Comparison of ENCODE assay signal across 8 cellular contexts in genomic region chr19:11422163-11423068, GRCh38. TPM values are rescaled to one million over a fixed set of nuclear protein-coding genes. Genes with fewer than 3 reads are reported as not detected.
DNase-seq lines count a peak whose midpoint lies in the region; ATAC-seq lines count a peak whose summit lies in the region.

No MANE protein-coding gene starts in this region.

- H3K9ac ChIP-seq in mesendoderm (ENCODE audit: low read length), result peak overlapping the region; percentile 32

- peaks cover 3% of the 10 kb centered on the region for H3K27me3 ChIP-seq in mesendoderm (ENCODE audit: insufficient read depth, low read length, poor library complexity)

- H2BK15ac ChIP-seq in mesendoderm (replicated peaks; ENCODE audit: low read depth), result no peak overlapping the region

- peak; percentile 91 for DNase-seq in HPDE6-E6E7 (ENCODE audit: extremely low spot score)
- DNase-seq in activated CD4-positive, alpha-beta T cell treated with anti-CD3 and anti-CD28 coated beads, Interleukin-2, amount 50 U/mL, for 1 hour, result peak; percentile 43
- peak; percentile 73 for DNase-seq in ecto neural progenitor cell (ENCODE audit: low spot score)
- peak; percentile 96 for DNase-seq in mesendoderm
- peak; percentile 64 to 73 for DNase-seq in stimulated activated CD8-positive, alpha-beta memory T cell treated with anti-CD3 and anti-CD28 coated beads, Interleukin-2, amount 100 ng/mL, for 48 hours (ENCODE audit: low read depth in 2 of 2)
- DNase-seq in NCI-H1105 treated with DMSO at 0.1 percent for 48 hours (lab: John Stamatoyannopoulos, UW), result no peak
- DNase-seq in D341Med (ENCODE audit: low spot score), result no peak

- no CpG with 5 or more reads among the region's 56 CpGs for WGBS in mesendoderm (ENCODE audit: extremely low coverage, insufficient coverage, low lambda C conversion rate)

- H3K4ac ChIP-seq in mesendoderm (ENCODE audit: low read depth, low read length), result no peak overlapping the region

- ATAC-seq in GM18868 (IDR thresholded peaks at IDR 0.05; ENCODE audit: unreplicated experiment), result peak; percentile 66

- no peak overlapping the region for H3K23ac ChIP-seq in mesendoderm (ENCODE audit: low read length)

- no peak overlapping the region for H4K8ac ChIP-seq in mesendoderm (ENCODE audit: low read depth, low read length)

- H2AK5ac ChIP-seq in mesendoderm (ENCODE audit: low read length), result no peak overlapping the region

- H2BK120ac ChIP-seq in mesendoderm (ENCODE audit: low read depth, low read length), result no peak overlapping the region

- peak overlapping the region; percentile 70 for H3K4me2 ChIP-seq in mesendoderm (ENCODE audit: low read length)

- no peaks in the 10 kb centered on the region for H3K36me3 ChIP-seq in mesendoderm (ENCODE audit: control insufficient read depth, insufficient read depth, low read length)

- no peak overlapping the region for H4K5ac ChIP-seq in mesendoderm (ENCODE audit: low read length)

- H3K18ac ChIP-seq in mesendoderm (ENCODE audit: low read length), result no peak overlapping the region

- no peak overlapping the region for H3K27ac ChIP-seq in mesendoderm (ENCODE audit: low read depth, low read length)

- peak overlapping the region; percentile 40 for H3K56ac ChIP-seq in mesendoderm (ENCODE audit: low read length)

- no peak overlapping the region for H2BK5ac ChIP-seq in mesendoderm (ENCODE audit: low read length)

- peak overlapping the region; percentile 38 for H3K4me3 ChIP-seq in mesendoderm (ENCODE audit: low read length)

- peaks cover 2% of the 10 kb centered on the region for H3K4me1 ChIP-seq in mesendoderm (ENCODE audit: control insufficient read depth, low read depth, low read length)

- no peaks in the 10 kb centered on the region for H3K79me2 ChIP-seq in mesendoderm (ENCODE audit: control insufficient read depth, insufficient read depth, low read length)

- no peaks in the 10 kb centered on the region for H3K79me1 ChIP-seq in mesendoderm (ENCODE audit: low read length)

RNA-seq across cellular contexts. Expression of gene RGL3, which starts 3.3 kb away (rescaled TPM):
- 10.4 TPM for polyA plus RNA-seq in mesendoderm (2013, experiment 1 of 2)
- 9.7 TPM for polyA plus RNA-seq in mesendoderm (2013, experiment 2 of 2)

RNA-seq across cellular contexts. Expression of gene ODAD3, which starts 12.5 kb away (rescaled TPM):
- 0.44 TPM for polyA plus RNA-seq in mesendoderm (2013, experiment 1 of 2)
- 0.32 TPM for polyA plus RNA-seq in mesendoderm (2013, experiment 2 of 2)

RNA-seq across cellular contexts. Expression of gene PRKCSH, which starts 13.0 kb away (rescaled TPM):
- 151 TPM for polyA plus RNA-seq in mesendoderm (2013, experiment 1 of 2)
- polyA plus RNA-seq in mesendoderm (2013, experiment 2 of 2), result 140 TPM

RNA-seq across cellular contexts. Expression of gene EPOR, which starts 38.3 kb away (rescaled TPM):
- 3.2 TPM for polyA plus RNA-seq in mesendoderm (2013, experiment 1 of 2)
- 3.1 TPM for polyA plus RNA-seq in mesendoderm (2013, experiment 2 of 2)

RNA-seq across cellular contexts. Expression of gene SWSAP1, which starts 48.0 kb away (rescaled TPM):
- polyA plus RNA-seq in mesendoderm (2013, experiment 1 of 2), result 6.2 TPM
- polyA plus RNA-seq in mesendoderm (2013, experiment 2 of 2), result 6.6 TPM

Comparison
In these comparisons a context has a peak if more than half of its experiments do, and no peak if none do; other contexts are left out.
1. DNase-seq: peak in HPDE6-E6E7 (single experiment), activated CD4-positive, alpha-beta T cell treated with anti-CD3 and anti-CD28 coated beads, Interleukin-2, amount 50 U/mL, for 1 hour (single experiment), ecto neural progenitor cell (single experiment), mesendoderm (single experiment) and stimulated activated CD8-positive, alpha-beta memory T cell treated with anti-CD3 and anti-CD28 coated beads, Interleukin-2, amount 100 ng/mL, for 48 hours (2 of 2); none in NCI-H1105 treated with DMSO at 0.1 percent for 48 hours (single experiment) and D341Med (single experiment).